In the genomic region with DNA sequence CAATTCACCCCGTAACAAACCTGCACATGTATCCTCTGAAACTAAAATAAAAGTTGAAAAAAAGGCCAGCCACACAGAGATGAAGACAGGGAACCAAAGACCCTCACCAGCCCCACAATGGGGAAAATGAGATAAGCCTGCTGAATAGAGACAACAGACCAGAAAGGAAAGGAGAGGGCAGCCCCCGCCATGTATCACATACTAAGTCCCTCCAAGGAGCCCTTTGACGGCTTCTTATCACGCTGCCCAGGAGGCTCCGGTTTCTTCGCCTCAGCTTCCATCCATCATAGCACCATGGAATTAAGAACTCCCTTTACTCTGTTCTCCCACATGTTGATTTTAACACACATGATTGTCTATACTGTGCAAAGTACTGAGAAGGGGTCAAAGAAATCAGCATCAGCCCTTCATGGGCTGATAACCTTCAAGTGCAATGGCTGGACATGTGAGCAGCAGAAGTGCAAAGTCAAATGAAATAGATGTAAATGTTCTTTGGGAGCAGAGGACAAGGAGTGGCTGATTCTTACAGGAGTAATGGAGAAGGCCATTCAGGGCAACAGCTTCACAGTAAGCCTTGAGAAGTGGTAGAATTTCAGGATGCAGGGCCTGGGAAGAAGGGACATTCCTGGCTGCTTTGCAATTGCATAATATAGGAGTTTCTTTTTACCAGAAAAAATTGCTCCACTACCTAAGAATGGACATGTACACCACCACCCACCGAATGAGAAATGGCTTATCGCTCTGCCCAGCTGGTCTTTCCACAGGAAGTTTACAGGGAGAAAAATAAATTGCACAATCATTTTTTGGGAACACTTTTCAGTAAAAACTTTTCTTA, we compare ENCODE assay signal across 11 cellular contexts. TPM values are rescaled to one million over a fixed set of nuclear protein-coding genes. Genes with fewer than 3 reads are reported as not detected.
DNase-seq lines count a peak whose midpoint lies in the region; TF ChIP-seq lines count a peak whose summit lies in the region.
"Had no signal": no experiment of that assay in that cellular context is flagged by ENCODE, and none has a peak within 500 bp of the region (broad histone marks: within the 10 kb centered on the region; RNA-seq: fewer than 3 reads in every experiment).

No MANE protein-coding gene starts in this region.

- peak; percentile 57 for DNase-seq in AG20443 (ENCODE audit: low spot score)
- peak; percentile 18 for DNase-seq in astrocyte of the spinal cord (ENCODE audit: low read depth, low spot score)
- DNase-seq in glomerular visceral epithelial cell (ENCODE audit: extremely low spot score): peak; percentile 13
- peak; percentile 84 for DNase-seq in renal cortical epithelial cell (ENCODE audit: low read depth)
- no peak for DNase-seq in globus pallidus (ENCODE audit: low spot score)
- no peak for DNase-seq in NCI-H1105 (lab: John Stamatoyannopoulos, UW)
- DNase-seq in activated T-cell treated with anti-CD3 and anti-CD28 coated beads for 4 hours: no peak
- no peak for DNase-seq in NOMO-1 treated with DMSO at 0.1 percent for 48 hours (lab: John Stamatoyannopoulos, UW; ENCODE audit: unreplicated experiment)
- DNase-seq: activated effector memory CD4-positive, alpha-beta T cell treated with anti-CD3 and anti-CD28 coated beads, Interleukin-2, amount 50 U/mL, for 16 hours; NCI-H1930; WERI-Rb-1 had no signal

- no peak for TF ChIP-seq CTCF in astrocyte of the spinal cord (IDR thresholded peaks at IDR 0.05; ENCODE audit: low read depth, low read length)

- no peak overlapping the region for H3K4me3 ChIP-seq in astrocyte of the spinal cord (ENCODE audit: low read depth, low read length)

- in situ Hi-C loops in astrocyte of the spinal cord (cut with HindIII; ENCODE audit: low sequenced_read_pairs): no loop called here

RNA-seq across cellular contexts. Expression of a gene that starts 54.7 kb away (rescaled TPM):
- 21.6 and 21.7 TPM in 2 replicates for total RNA-seq in renal cortical epithelial cell

Comparison
In these comparisons a context has a peak if more than half of its experiments do, and no peak if none do; other contexts are left out.
1. DNase-seq: peak in AG20443 (single experiment), astrocyte of the spinal cord (single experiment), glomerular visceral epithelial cell (single experiment) and renal cortical epithelial cell (single experiment); none in globus pallidus (single experiment), NCI-H1105 (single experiment), activated T-cell treated with anti-CD3 and anti-CD28 coated beads for 4 hours (single experiment) and NOMO-1 treated with DMSO at 0.1 percent for 48 hours (single experiment).